In the genomic region with DNA sequence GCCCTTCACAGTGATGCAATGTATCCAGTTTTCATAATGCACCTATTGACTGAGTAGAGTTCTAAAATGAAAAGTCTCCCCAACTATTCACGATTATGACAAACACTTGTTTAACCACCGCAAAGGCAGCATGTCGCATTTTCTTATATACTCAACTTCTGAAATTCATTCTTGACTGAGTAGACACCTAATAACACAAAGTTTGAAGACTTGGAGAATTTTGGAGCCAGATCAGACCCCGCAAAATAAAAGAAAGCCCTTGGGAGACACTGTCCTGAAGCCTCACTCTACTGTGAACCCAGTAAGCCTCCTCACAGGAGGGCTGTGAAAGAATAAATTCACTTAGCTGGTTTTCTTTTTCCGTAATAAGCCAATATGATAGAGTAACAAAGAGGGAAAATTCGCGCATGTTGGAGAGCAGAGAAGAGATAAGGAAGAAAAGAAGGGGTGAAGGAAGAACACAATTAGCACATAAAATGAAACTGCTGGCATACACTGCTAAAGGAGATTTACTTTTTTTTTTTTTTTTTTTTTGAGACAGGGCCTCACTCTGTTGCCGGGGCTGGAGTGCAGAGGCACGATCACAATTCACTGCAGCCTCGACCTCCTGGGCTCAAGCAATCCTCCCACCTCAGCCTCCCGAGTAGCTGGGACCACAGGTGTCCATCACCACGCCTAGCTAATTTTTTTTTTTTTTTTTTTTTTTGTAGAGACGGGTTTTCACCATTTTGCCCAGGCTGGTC, we compare ENCODE assay signal across 8 cellular contexts. TPM values are rescaled to one million over a fixed set of nuclear protein-coding genes. Genes with fewer than 3 reads are reported as not detected.
DNase-seq lines count a peak whose midpoint lies in the region; ATAC-seq lines count a peak whose summit lies in the region.

No MANE protein-coding gene starts in this region.

- DNase-seq in dedifferentiated amniotic fluid mesenchymal stem cell (ENCODE audit: extremely low spot score) (no peak), COLO668 (lab: John Stamatoyannopoulos, UW; ENCODE audit: unreplicated experiment) (no peak)

- peak overlapping the region in 1 of 11 experiments; percentile 77; a peak in 1 of 22 replicates for H3K9ac ChIP-seq in BLaER1 treated with 17β-estradiol and CSF1 and Interleukin-3, amounts not matched to agents 10 nM and 100 nM
- no peak overlapping the region for H3K9ac ChIP-seq in HUES64 (ENCODE audit: low read depth, low read length)

- peak overlapping the region in 9 of 10 experiments; percentile 57 to 72 (median 67); a peak in 13 of 20 replicates for H3K4me3 ChIP-seq in BLaER1 treated with 17β-estradiol and CSF1 and Interleukin-3, amounts not matched to agents 10 nM and 100 nM
- H3K4me3 ChIP-seq in HUES64 (ENCODE audit: low read length) (peak overlapping the region; percentile 72), ectodermal cell (ENCODE audit: insufficient read depth, low read depth, low read length) (peak overlapping the region; percentile 59), neuron (ENCODE audit: low read length) (peak overlapping the region; percentile 59)

- H3K4me2 ChIP-seq in BLaER1 treated with 17β-estradiol and CSF1 and Interleukin-3, amounts not matched to agents 10 nM and 100 nM, result peak overlapping the region; percentile 89 to 99 (median 98); a peak in 21 of 22 replicates

- WGBS in HUES64, result 84% methylated on average over 13 of the region's 13 CpGs
- WGBS in ectodermal cell, 2 experiments, result 87 to 88% methylated on average over 13 of the region's 13 CpGs

- H3K9me3 ChIP-seq in BLaER1 treated with 17β-estradiol and CSF1 and Interleukin-3, amounts not matched to agents 10 nM and 100 nM (replicated peaks in 1 of 11), result 0 out of 22 replicates have a peak, but pooled peaks cover 0 to 6% (median 0%) of the 10 kb centered on the region in 11 experiments
- H3K9me3 ChIP-seq in HUES64 (ENCODE audit: insufficient read depth, low read depth, low read length) (no peaks in the 10 kb centered on the region), ectodermal cell (ENCODE audit: control insufficient read depth, low read length) (no peaks in the 10 kb centered on the region), neuron (ENCODE audit: low read length) (no peaks in the 10 kb centered on the region)

- H4K20me1 ChIP-seq in BLaER1 treated with 17β-estradiol and CSF1 and Interleukin-3, amounts not matched to agents 10 nM and 100 nM, result peaks cover 0 to 18% (median 0%) of the 10 kb centered on the region in 11 experiments; a peak in 2 of 22 replicates

- no peaks in the 10 kb centered on the region for H3K36me3 ChIP-seq in BLaER1 treated with 17β-estradiol and CSF1 and Interleukin-3, amounts not matched to agents 10 nM and 100 nM
- H3K36me3 ChIP-seq in HUES64 (ENCODE audit: insufficient read depth, low read length), result no peaks in the 10 kb centered on the region
- H3K36me3 ChIP-seq in ectodermal cell (ENCODE audit: control insufficient read depth, insufficient read depth, low read length), result no peaks in the 10 kb centered on the region
- H3K36me3 ChIP-seq in neuron (ENCODE audit: insufficient read depth, low read length), result no peaks in the 10 kb centered on the region

- H2AFZ ChIP-seq in neuron (ENCODE audit: low read depth, low read length), result peak overlapping the region; percentile 57

- H3K27ac ChIP-seq in BLaER1 treated with 17β-estradiol and CSF1 and Interleukin-3, amounts not matched to agents 10 nM and 100 nM, result no peak overlapping the region
- H3K27ac ChIP-seq in HUES64 (ENCODE audit: low read depth, low read length) (no peak overlapping the region), ectodermal cell (ENCODE audit: insufficient read depth, low read depth, low read length, poor library complexity, severe bottlenecking) (no peak overlapping the region)

- peaks cover 54 to 68% (median 62%) of the 10 kb centered on the region in 11 experiments for H3K27me3 ChIP-seq in BLaER1 treated with 17β-estradiol and CSF1 and Interleukin-3, amounts not matched to agents 10 nM and 100 nM
- peaks cover 76% of the 10 kb centered on the region for H3K27me3 ChIP-seq in HUES64 (ENCODE audit: insufficient read depth, low read length)
- peaks cover 48% of the 10 kb centered on the region for H3K27me3 ChIP-seq in ectodermal cell (ENCODE audit: control insufficient read depth, insufficient read depth, low read length, poor library complexity, severe bottlenecking)
- no peaks in the 10 kb centered on the region for H3K27me3 ChIP-seq in neuron (ENCODE audit: insufficient read depth, low read length)

- ATAC-seq in GM18517 (IDR thresholded peaks at IDR 0.05; ENCODE audit: unreplicated experiment), result no peak
- ATAC-seq in GM18907 (IDR thresholded peaks at IDR 0.05; ENCODE audit: unreplicated experiment), result no peak

- peaks cover 13 to 21% (median 18%) of the 10 kb centered on the region in 10 experiments; a peak in 17 of 20 replicates for H3K4me1 ChIP-seq in BLaER1 treated with 17β-estradiol and CSF1 and Interleukin-3, amounts not matched to agents 10 nM and 100 nM
- H3K4me1 ChIP-seq in HUES64 (ENCODE audit: insufficient read depth, low read length), result 0 out of 2 replicates have a peak, but pooled peaks cover 6% of the 10 kb centered on the region
- H3K4me1 ChIP-seq in ectodermal cell (ENCODE audit: control insufficient read depth, insufficient read depth, low read length), result peaks cover 8% of the 10 kb centered on the region
- H3K4me1 ChIP-seq in neuron (ENCODE audit: insufficient read depth, low read length), result peaks cover 11% of the 10 kb centered on the region

RNA-seq across cellular contexts. Expression of a gene that starts 0.5 kb away (rescaled TPM):
- 4.8 TPM for polyA plus RNA-seq in HUES64 (2013, experiment 1 of 2)
- 6.7 TPM for polyA plus RNA-seq in HUES64 (2013, experiment 2 of 2)
- 16.1 TPM for polyA plus RNA-seq in ectodermal cell (2013, experiment 1 of 4)
- polyA plus RNA-seq in ectodermal cell (2013, experiment 2 of 4), result 17.7 TPM
- polyA plus RNA-seq in ectodermal cell (2013, experiment 3 of 4), result 14.0 TPM
- 16.8 TPM for polyA plus RNA-seq in ectodermal cell (2013, experiment 4 of 4)

RNA-seq across cellular contexts. Expression of a gene that starts 13.5 kb away (rescaled TPM):
- polyA plus RNA-seq in HUES64 (2013, experiment 1 of 2), result 27.1 TPM
- 41.1 TPM for polyA plus RNA-seq in HUES64 (2013, experiment 2 of 2)
- 43.7 TPM for polyA plus RNA-seq in ectodermal cell (2013, experiment 1 of 4)
- 50.8 TPM for polyA plus RNA-seq in ectodermal cell (2013, experiment 2 of 4)
- polyA plus RNA-seq in ectodermal cell (2013, experiment 3 of 4), result 42.3 TPM
- polyA plus RNA-seq in ectodermal cell (2013, experiment 4 of 4), result 48.5 TPM
